ENCODE assay signal across 1 cellular context in genomic region chr12:64390275-64390851, GRCh38.
TF ChIP-seq lines count a peak whose summit lies in the region.

TSS of gene C12orf56 (minus strand) at chr12:64390758. CDS start at chr12:64390565, 193 bp downstream.

TF ChIP-seq in HepG2, 621 proteins besides CTCF, POLR2A, EP300 and RAD21 (continued from another document):
- no peak for TF ChIP-seq ZNF512 (CRISPR knock-in tag; IDR thresholded peaks at IDR 0.05)
- TF ChIP-seq ZNF567 (CRISPR knock-in tag; IDR thresholded peaks at IDR 0.05; ENCODE audit: borderline replicate concordance) = no peak
